Comparison of ENCODE assay signal across 17 cellular contexts in genomic region chr18:48920408-48921038, GRCh38. TPM values are rescaled to one million over a fixed set of nuclear protein-coding genes. Genes with fewer than 3 reads are reported as not detected.
DNase-seq lines count a peak whose midpoint lies in the region; ATAC-seq and TF ChIP-seq lines count a peak whose summit lies in the region.
"Had no signal": no experiment of that assay in that cellular context is flagged by ENCODE, and none has a peak within 500 bp of the region (broad histone marks: within the 10 kb centered on the region; RNA-seq: fewer than 3 reads in every experiment).

No MANE protein-coding gene starts in this region.

- in situ Hi-C loops in transverse colon (cut with MboI; ENCODE audit: low pct_ligation_motif_present in 1 of 4, low pct_unique_long_range_greater_than_20kb in 1 of 4, low sequenced_read_pairs in 3 of 4), result loop anchor here in 1 of 4 donors (25.0 kb wide), 1 partner anchor 233 kb away; no protein-coding TSS in a partner anchor

- H3K4me3 ChIP-seq in right atrium auricular region, result no peak overlapping the region
- H3K4me3 ChIP-seq in transverse colon, result no peak overlapping the region
- H3K4me3 ChIP-seq: upper lobe of right lung had no signal

- H3K27ac ChIP-seq in right atrium auricular region (peak overlapping the region; percentile 21 to 37), transverse colon (peak overlapping the region in 1 of 4 donors; percentile 31)
- H3K27ac ChIP-seq: neutrophil, upper lobe of right lung had no signal

- WGBS in transverse colon (ENCODE audit: low coverage in 1 of 2), 2 donors, result 85% methylated on average over 16 of the region's 16 CpGs; no CpG with 5 or more reads in 1 of the 2 donors

- peaks cover 17% of the 10 kb centered on the region for H3K36me3 ChIP-seq in right atrium auricular region
- H3K36me3 ChIP-seq in transverse colon, result peaks cover 0 to 10% (median 0%) of the 10 kb centered on the region in 4 donors

- no peaks in the 10 kb centered on the region for H3K27me3 Mint-ChIP-seq in natural killer cell (ENCODE audit: low read depth in 2 of 2)

- H3K9me3 ChIP-seq in right atrium auricular region (no peaks in the 10 kb centered on the region), transverse colon (no peaks in the 10 kb centered on the region)
- H3K9me3 ChIP-seq: neutrophil, upper lobe of right lung had no signal

- peak overlapping the region; percentile 95 to 96 for H3K27ac Mint-ChIP-seq in natural killer cell

- H3K27me3 ChIP-seq in right atrium auricular region (no peaks in the 10 kb centered on the region), transverse colon (no peaks in the 10 kb centered on the region)
- H3K27me3 ChIP-seq: neutrophil, upper lobe of right lung had no signal

- H3K4me1 ChIP-seq in right atrium auricular region (peaks cover 0 to 59% of the 10 kb centered on the region in 2 donors), transverse colon (peaks cover 33 to 47% (median 39%) of the 10 kb centered on the region in 4 donors)

- no peak for TF ChIP-seq EP300 in transverse colon (IDR thresholded peaks at IDR 0.05; ENCODE audit: low read depth)

- no peak for TF ChIP-seq POLR2A in transverse colon (IDR thresholded peaks at IDR 0.05)

- TF ChIP-seq CTCF in right atrium auricular region (IDR thresholded peaks at IDR 0.05), result no peak
- TF ChIP-seq CTCF in natural killer cell (IDR thresholded peaks at IDR 0.05), result no peak
- no peak for TF ChIP-seq CTCF in transverse colon (IDR thresholded peaks at IDR 0.05)

- peaks cover 19% of the 10 kb centered on the region for H3K36me3 Mint-ChIP-seq in natural killer cell

- peaks cover 84 to 87% of the 10 kb centered on the region in 2 donors for H3K4me1 Mint-ChIP-seq in natural killer cell

- intact Hi-C loops in Right ventricle myocardium superior (cut with DNase I), result no loop called here
- intact Hi-C loops in natural killer cell (cut with micrococcal nuclease), result no loop called here
- intact Hi-C loops in transverse colon (cut with DNase I; ENCODE audit: low total_unique reads), result no loop called here

- no peak for DNase-seq in right atrium auricular region (ENCODE audit: low spot score)
- no peak for DNase-seq in Right ventricle myocardium superior
- peak; percentile 60 for DNase-seq in cerebellar cortex (ENCODE audit: low spot score)
- DNase-seq in natural killer cell, result no peak
- DNase-seq in amniotic stem cell (lab: John Stamatoyannopoulos, UW), result no peak
- no peak for DNase-seq in HPDE6-E6E7 (ENCODE audit: extremely low spot score)
- no peak for DNase-seq in transverse colon
- DNase-seq: DMS79; Kasumi-1; left colon; NCI-H187 treated with DMSO at 0.1 percent for 48 hours; NCI-H774; stimulated activated CD4-positive, alpha-beta T cell treated with anti-CD3 and anti-CD28 coated beads, Interleukin-12 subunit alpha, Interleukin-12 subunit beta, amount 100 ng/mL, for 4 hours had no signal

- ATAC-seq in Right ventricle myocardium superior (ENCODE audit: poor library complexity) (no peak), natural killer cell (no peak), HG03520 (IDR thresholded peaks at IDR 0.05; ENCODE audit: unreplicated experiment) (no peak)
- ATAC-seq: left colon, Right ventricle myocardium inferior, upper lobe of right lung had no signal

- no peaks in the 10 kb centered on the region for H3K9me3 Mint-ChIP-seq in natural killer cell

- H3K4me3 Mint-ChIP-seq in natural killer cell, result peak overlapping the region; percentile 62

RNA-seq across cellular contexts. Expression of gene SMAD7, which starts 30.2 kb away (rescaled TPM):
- total RNA-seq in right atrium auricular region (10 to 100 TPM; 55.1 to 98.1 TPM), Right ventricle myocardium superior (14.0 TPM), natural killer cell (100 to 1,000 TPM; 127 to 204 (median 182) TPM), transverse colon (100 to 1,000 TPM in 1 of 4 donors, 10 to 100 TPM in 3; 76.0 to 199 (median 77.1) TPM)
